Comparison of ENCODE assay signal across 11 cellular contexts in the genomic region with DNA sequence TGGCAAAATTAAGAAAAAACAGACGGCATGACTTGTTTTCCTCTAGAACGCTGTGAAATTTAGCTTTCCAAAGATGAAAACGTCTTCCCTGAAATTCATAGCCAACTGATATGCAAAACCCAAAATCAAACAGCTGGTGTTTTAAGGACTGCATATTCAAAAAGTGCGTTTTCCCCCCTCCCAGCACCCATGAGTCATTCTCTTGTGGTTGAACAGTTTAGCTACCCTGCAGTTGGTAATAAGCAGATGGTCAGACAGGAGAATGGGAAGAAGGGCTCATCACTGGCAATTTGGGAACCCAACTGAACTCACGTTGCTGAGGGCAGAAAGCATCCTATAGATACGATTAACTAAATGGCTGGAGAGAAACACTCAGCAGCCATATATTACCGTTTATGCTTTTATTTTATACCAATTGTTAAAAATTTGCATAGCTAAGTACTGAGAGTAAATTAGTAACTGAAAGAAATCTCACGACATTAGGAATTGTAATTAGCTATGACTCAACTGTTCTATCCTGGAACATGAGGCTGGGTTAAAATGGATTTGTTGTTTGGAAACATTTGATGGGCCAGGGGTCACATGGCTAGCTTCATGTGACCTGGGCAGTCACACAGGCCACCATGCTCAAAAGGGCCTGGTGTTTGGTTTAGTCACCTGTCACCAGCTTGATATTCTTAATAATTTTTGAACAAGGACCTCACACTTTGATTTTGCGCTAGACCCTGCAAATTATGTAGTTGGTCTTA.
DNase-seq lines count a peak whose midpoint lies in the region; ATAC-seq lines count a peak whose summit lies in the region.
"Had no signal": no experiment of that assay in that cellular context is flagged by ENCODE, and none has a peak within 500 bp of the region (broad histone marks: within the 10 kb centered on the region; RNA-seq: fewer than 3 reads in every experiment).

No MANE protein-coding gene starts in this region.

- H3K27ac ChIP-seq in SJCRH30, result peak overlapping the region; percentile 52
- H3K27ac ChIP-seq: A549 had no signal

- DNase-seq in NOMO-1 treated with DMSO at 0.1 percent for 48 hours (lab: John Stamatoyannopoulos, UW; ENCODE audit: unreplicated experiment), result peak; percentile 27
- no peak for DNase-seq in NOMO-1 treated with dmso at 0.1 percent for 144 hours (lab: John Stamatoyannopoulos, UW; ENCODE audit: unreplicated experiment)
- peak; percentile 79 to 90 for DNase-seq in SJCRH30
- peak; percentile 92 for DNase-seq in fibroblast of peridontal ligament (ENCODE audit: extremely low read depth)
- no peak for DNase-seq in NAMALWA (ENCODE audit: low spot score)
- DNase-seq: NCI-H1105 treated with DMSO at 0.1 percent for 48 hours, substantia nigra had no signal

- no peaks in the 10 kb centered on the region for H3K36me3 ChIP-seq in SJCRH30

- peaks cover 32% of the 10 kb centered on the region for H3K4me1 ChIP-seq in SJCRH30
- H3K4me1 ChIP-seq: A549 had no signal

- no peak for ATAC-seq in HG03457 (IDR thresholded peaks at IDR 0.05; ENCODE audit: unreplicated experiment)
- no peak for ATAC-seq in HG03045 (IDR thresholded peaks at IDR 0.05; ENCODE audit: unreplicated experiment)
- ATAC-seq in HG03095 (IDR thresholded peaks at IDR 0.05; ENCODE audit: unreplicated experiment), result no peak
- ATAC-seq: A549 had no signal

- no peaks in the 10 kb centered on the region for H3K27me3 ChIP-seq in SJCRH30

- H3K9me3 ChIP-seq in SJCRH30 (replicated peaks), result no peaks in the 10 kb centered on the region
- H3K9me3 ChIP-seq: A549 had no signal

- no peak overlapping the region for H3K4me3 ChIP-seq in SJCRH30
- H3K4me3 ChIP-seq: A549 had no signal

Comparison
In these comparisons a context has a peak if more than half of its experiments do, and no peak if none do; other contexts are left out.
1. DNase-seq: peak in NOMO-1 treated with DMSO at 0.1 percent for 48 hours (single experiment), SJCRH30 (2 of 2) and fibroblast of peridontal ligament (single experiment); none in NOMO-1 treated with dmso at 0.1 percent for 144 hours (single experiment) and NAMALWA (single experiment).